ENCODE assay signal across 18 cellular contexts in the genomic region with DNA sequence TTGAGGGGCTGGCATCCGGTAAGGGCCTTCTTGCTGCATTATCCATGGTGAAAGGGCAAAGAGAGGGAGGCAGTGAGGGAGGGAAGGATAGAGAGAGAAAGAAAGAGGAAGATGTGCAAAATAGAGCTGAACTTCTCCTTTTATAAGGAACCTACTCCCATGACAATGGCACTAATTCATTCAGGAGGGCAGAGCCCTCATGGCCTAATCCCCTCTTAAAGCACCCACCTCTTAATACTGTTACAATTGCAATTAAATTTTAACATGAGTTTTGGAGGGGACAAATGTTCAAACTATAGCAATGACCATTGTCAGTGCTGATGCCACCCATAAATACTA.
DNase-seq lines count a peak whose midpoint lies in the region; ATAC-seq and TF ChIP-seq lines count a peak whose summit lies in the region.
"Had no signal": no experiment of that assay in that cellular context is flagged by ENCODE, and none has a peak within 500 bp of the region (broad histone marks: within the 10 kb centered on the region; RNA-seq: fewer than 3 reads in every experiment).

No MANE protein-coding gene starts in this region.

- H3K4me1 ChIP-seq in cardiac muscle cell (ENCODE audit: low read depth) = peaks cover 34% of the 10 kb centered on the region
- H3K4me1 ChIP-seq in right cardiac atrium (ENCODE audit: control insufficient read depth, insufficient read depth, low read length) = no peaks in the 10 kb centered on the region
- H3K4me1 ChIP-seq in aorta (ENCODE audit: control insufficient read depth in 1 of 2, insufficient read depth in 2 of 2, low read length in 2 of 2) = no peaks in the 10 kb centered on the region
- H3K4me1 ChIP-seq: uterus had no signal

- H3K36me3 ChIP-seq in cardiac muscle cell (no peaks in the 10 kb centered on the region), aorta (ENCODE audit: control insufficient read depth in 1 of 2, insufficient read depth in 2 of 2, low read length in 1 of 2) (no peaks in the 10 kb centered on the region)
- H3K36me3 ChIP-seq: BLaER1, MG63, ovary, uterus had no signal

- no peaks in the 10 kb centered on the region for H3K9me3 Mint-ChIP-seq in activated T-helper 17 cell treated with anti-CD3 and anti-CD28 coated beads, Interleukin-2, amount 50 U/mL, for 72 hours
- H3K9me3 Mint-ChIP-seq in stimulated activated naive CD8-positive, alpha-beta T cell treated with anti-CD3 and anti-CD28 coated beads, Interleukin-15, amount 100 ng/mL, for 72 hours = peaks cover 10 to 12% of the 10 kb centered on the region in 2 donors
- H3K9me3 Mint-ChIP-seq: H9 had no signal

- H3K4me1 Mint-ChIP-seq in activated T-helper 17 cell treated with anti-CD3 and anti-CD28 coated beads, Interleukin-2, amount 50 U/mL, for 72 hours = peaks cover 38% of the 10 kb centered on the region
- H3K4me1 Mint-ChIP-seq in stimulated activated naive CD8-positive, alpha-beta T cell treated with anti-CD3 and anti-CD28 coated beads, Interleukin-15, amount 100 ng/mL, for 72 hours = peaks cover 74% of the 10 kb centered on the region

- H3K4me3 Mint-ChIP-seq in activated T-helper 17 cell treated with anti-CD3 and anti-CD28 coated beads, Interleukin-2, amount 50 U/mL, for 72 hours = peak overlapping the region; percentile 59
- peak overlapping the region; percentile 63 to 82 for H3K4me3 Mint-ChIP-seq in stimulated activated naive CD8-positive, alpha-beta T cell treated with anti-CD3 and anti-CD28 coated beads, Interleukin-15, amount 100 ng/mL, for 72 hours
- H3K4me3 Mint-ChIP-seq: H9 had no signal

- H3K9me3 ChIP-seq in cardiac muscle cell (ENCODE audit: low read depth) (no peaks in the 10 kb centered on the region), right cardiac atrium (ENCODE audit: control insufficient read depth, low read length) (no peaks in the 10 kb centered on the region), aorta (ENCODE audit: control insufficient read depth, low read length) (peaks cover 2% of the 10 kb centered on the region)
- H3K9me3 ChIP-seq: BLaER1, MG63, ovary, uterus had no signal

- no peak for ATAC-seq in right cardiac atrium
- no peak for ATAC-seq in activated T-helper 17 cell treated with anti-CD3 and anti-CD28 coated beads, Interleukin-2, amount 50 U/mL, for 72 hours (replicated peaks)
- ATAC-seq in stimulated activated naive CD8-positive, alpha-beta T cell treated with anti-CD3 and anti-CD28 coated beads, Interleukin-15, amount 100 ng/mL, for 72 hours = no peak
- ATAC-seq in HG02678 (IDR thresholded peaks at IDR 0.05; ENCODE audit: unreplicated experiment) = no peak
- no peak for ATAC-seq in aorta (ENCODE audit: low FRiP score)

- no peak for DNase-seq in cardiac muscle cell (ENCODE audit: low read depth in 1 of 2, low spot score in 1 of 2)
- no peak for DNase-seq in right cardiac atrium
- DNase-seq in NOMO-1 treated with dmso at 0.1 percent for 144 hours (lab: John Stamatoyannopoulos, UW; ENCODE audit: unreplicated experiment) = peak; percentile 65
- no peak for DNase-seq in stimulated activated naive CD8-positive, alpha-beta T cell treated with anti-CD3 and anti-CD28 coated beads, Interleukin-15, amount 100 ng/mL, for 72 hours
- DNase-seq in stimulated activated CD4-positive, alpha-beta T cell treated with anti-CD3 and anti-CD28 coated beads, Interleukin-4, amount 100 ng/mL, for 1 hour = no peak
- DNase-seq in aorta = no peak
- DNase-seq: activated gamma-delta T cell, DMS79 treated with DMSO at 0.1 percent for 48 hours, H9, MG63, midbrain, NCI-H2171, ovary, uterus had no signal

- H3K27ac Mint-ChIP-seq in activated T-helper 17 cell treated with anti-CD3 and anti-CD28 coated beads, Interleukin-2, amount 50 U/mL, for 72 hours = peak overlapping the region; percentile 87
- peak overlapping the region; percentile 96 to 97 for H3K27ac Mint-ChIP-seq in stimulated activated naive CD8-positive, alpha-beta T cell treated with anti-CD3 and anti-CD28 coated beads, Interleukin-15, amount 100 ng/mL, for 72 hours
- H3K27ac Mint-ChIP-seq: H9 had no signal

- H3K27me3 ChIP-seq in cardiac muscle cell (no peaks in the 10 kb centered on the region), right cardiac atrium (ENCODE audit: control insufficient read depth, insufficient read depth) (no peaks in the 10 kb centered on the region), aorta (ENCODE audit: control insufficient read depth in 1 of 2, insufficient read depth in 2 of 2, low read length in 1 of 2) (no peaks in the 10 kb centered on the region)
- H3K27me3 ChIP-seq: BLaER1, hepatocyte, MG63, ovary, uterus had no signal

- no peaks in the 10 kb centered on the region for H3K27me3 Mint-ChIP-seq in activated T-helper 17 cell treated with anti-CD3 and anti-CD28 coated beads, Interleukin-2, amount 50 U/mL, for 72 hours
- H3K27me3 Mint-ChIP-seq in stimulated activated naive CD8-positive, alpha-beta T cell treated with anti-CD3 and anti-CD28 coated beads, Interleukin-15, amount 100 ng/mL, for 72 hours = no peaks in the 10 kb centered on the region

- no peak for TF ChIP-seq CTCF in cardiac muscle cell (IDR thresholded peaks at IDR 0.05; ENCODE audit: low read depth, low read length)

- intact Hi-C loops in right cardiac atrium (cut with DNase I) = no loop called here
- intact Hi-C loops in aorta (cut with DNase I) = no loop called here

- 94% methylated on average over 1 of the region's 1 CpG for WGBS in right cardiac atrium
- WGBS in aorta, 2 donors = 41 to 95% methylated on average over 1 of the region's 1 CpG

- H3K36me3 Mint-ChIP-seq in activated T-helper 17 cell treated with anti-CD3 and anti-CD28 coated beads, Interleukin-2, amount 50 U/mL, for 72 hours (ENCODE audit: low read depth) = no peaks in the 10 kb centered on the region

- H3K4me3 ChIP-seq in cardiac muscle cell (no peak overlapping the region), right cardiac atrium (ENCODE audit: low read length) (no peak overlapping the region), aorta (ENCODE audit: low read length in 2 of 2) (no peak overlapping the region)
- H3K4me3 ChIP-seq: BLaER1, hepatocyte, MG63, ovary, uterus had no signal

- H3K27ac ChIP-seq in cardiac muscle cell (peak overlapping the region; percentile 63), right cardiac atrium (ENCODE audit: low read length) (no peak overlapping the region), aorta (ENCODE audit: low read depth in 1 of 2, low read length in 2 of 2) (no peak overlapping the region)
- H3K27ac ChIP-seq: BLaER1, hepatocyte, ovary, uterus had no signal
